1 cellular context compared by ENCODE assay signal in genomic region chr16:4693296-4693955, GRCh38.
TF ChIP-seq lines count a peak whose summit lies in the region.

TSS of gene NUDT16L1 (plus strand) at chr16:4693562. CDS start at chr16:4693727, 165 bp downstream.

TF ChIP-seq in K562, 482 proteins besides CTCF, POLR2A, EP300 and RAD21 (continued from another document and continues in another):
- TF ChIP-seq MNT (conservative IDR thresholded peaks at IDR 0.05) (peak in 1 of 2 experiments; percentile 13; a peak in 2 of 4 replicates), E2F6 (IDR thresholded peaks at IDR 0.05; ENCODE audit: borderline replicate concordance in 1 of 2, extremely low read depth in 1 of 2, insufficient read depth in 1 of 2, insufficient read length in 1 of 2, low read depth in 1 of 2, low read length in 1 of 2, poor library complexity in 1 of 2, severe bottlenecking in 1 of 2) (peak; percentile 16 to 33), CREM (IDR thresholded peaks at IDR 0.05; ENCODE audit: low read depth) (peak; percentile 88), NEUROD1 (IDR thresholded peaks at IDR 0.05; ENCODE audit: borderline replicate concordance, low read depth, low read length, partially characterized antibody) (peak; percentile 29), PKNOX1 (IDR thresholded peaks at IDR 0.05) (peak; percentile 76), BRF1 (IDR thresholded peaks at IDR 0.05; ENCODE audit: borderline replicate concordance, extremely low read depth, insufficient read length) (no peak), ZC3H4 (CRISPR knock-in tag; IDR thresholded peaks at IDR 0.05; ENCODE audit: borderline replicate concordance) (peak; percentile 74; the same call in 1 of the 2 replicates), ELF1 (tag; IDR thresholded peaks at IDR 0.05) (no peak), RB1 (IDR thresholded peaks at IDR 0.05; ENCODE audit: low read depth) (peak; percentile 82), POLR2B (IDR thresholded peaks at IDR 0.05; ENCODE audit: low read depth, partially characterized antibody) (peak; percentile 40), TARDBP (IDR thresholded peaks at IDR 0.05) (peak; percentile 37; the same call in 1 of the 2 replicates), FOXM1 (IDR thresholded peaks at IDR 0.05; ENCODE audit: low read depth) (no peak), FOXM1 (CRISPR knock-in tag; IDR thresholded peaks at IDR 0.05; ENCODE audit: low read depth) (peak; percentile 60; the same call in 1 of the 2 replicates), ATF1 (CRISPR knock-in tag; IDR thresholded peaks at IDR 0.05) (peak; percentile 28; the same call in 1 of the 2 replicates), ATF1 (tag; IDR thresholded peaks at IDR 0.05) (peak; percentile 82), MTA3 (IDR thresholded peaks at IDR 0.05; ENCODE audit: borderline replicate concordance) (peak; percentile 55; the same call in 1 of the 2 replicates), FIP1L1 (IDR thresholded peaks at IDR 0.05; ENCODE audit: low read depth, low read length, poor library complexity, severe bottlenecking) (peak; percentile 69), ZBTB33 (CRISPR knock-in tag; IDR thresholded peaks at IDR 0.05) (peak; percentile 25; the same call in 1 of the 2 replicates), TBL1XR1 (IDR thresholded peaks at IDR 0.05; ENCODE audit: low read length in 2 of 2) (no peak), HDAC2 (IDR thresholded peaks at IDR 0.05) (no peak), ZNF24 (IDR thresholded peaks at IDR 0.05) (no peak), NR2C2 (CRISPR knock-in tag; IDR thresholded peaks at IDR 0.05) (no peak), NR2C2 (tag; IDR thresholded peaks at IDR 0.05) (peak; percentile 83; the same call in 1 of the 2 replicates), AFF1 (IDR thresholded peaks at IDR 0.05; ENCODE audit: low read depth in 1 of 2, partially characterized antibody in 2 of 2) (no peak), MEIS2 (IDR thresholded peaks at IDR 0.05; ENCODE audit: partially characterized antibody) (peak; percentile 66), POLR2G (IDR thresholded peaks at IDR 0.05; ENCODE audit: low read depth, low read length) (peak; percentile 92), ZNF511 (CRISPR knock-in tag; IDR thresholded peaks at IDR 0.05) (peak; percentile 10; the same call in 1 of the 2 replicates), ARHGAP35 (IDR thresholded peaks at IDR 0.05; ENCODE audit: partially characterized antibody) (no peak), PHF20 (IDR thresholded peaks at IDR 0.05; ENCODE audit: partially characterized antibody) (peak; percentile 46), YY1 (IDR thresholded peaks at IDR 0.05; ENCODE audit: borderline replicate concordance in 1 of 3, control insufficient read depth in 1 of 3, extremely low read depth in 1 of 3, insufficient read depth in 3 of 3, insufficient read length in 1 of 3, insufficient replicate concordance in 2 of 3, low read depth in 1 of 3, low read length in 2 of 3) (peak; percentile 13 to 86 (median 69)), KDM5B (IDR thresholded peaks at IDR 0.05; ENCODE audit: insufficient replicate concordance, low read depth, low read length) (peak; percentile 82), E2F5 (CRISPR knock-in tag; IDR thresholded peaks at IDR 0.05) (no peak), ZBTB2 (IDR thresholded peaks at IDR 0.05) (no peak), DNMT1 (IDR thresholded peaks at IDR 0.05) (no peak), KLF13 (tag; IDR thresholded peaks at IDR 0.05; ENCODE audit: borderline replicate concordance, low read depth) (0 out of 2 replicates have a peak, but pooled peaks have one; percentile 15), NFIC (IDR thresholded peaks at IDR 0.05) (peak; percentile 52; the same call in 1 of the 2 replicates), PBX2 (CRISPR knock-in tag; IDR thresholded peaks at IDR 0.05; ENCODE audit: low read depth) (no peak), PBX2 (tag; conservative IDR thresholded peaks at IDR 0.05; ENCODE audit: low read depth) (no peak), ARID3A (IDR thresholded peaks at IDR 0.05; ENCODE audit: borderline replicate concordance, low read depth, low read length) (no peak), ZNF41 (CRISPR knock-in tag; conservative IDR thresholded peaks at IDR 0.05) (no peak), SP2 (IDR thresholded peaks at IDR 0.05; ENCODE audit: extremely low read depth, low read depth, low read length, poor library complexity, severe bottlenecking) (peak; percentile 71), NONO (IDR thresholded peaks at IDR 0.05; ENCODE audit: low read depth in 2 of 2, low read length in 1 of 2) (0 out of 4 replicates have a peak, but pooled peaks of 1 of the 2 experiments have one; percentile 58), TBP (optimal IDR thresholded peaks at IDR 0.05; ENCODE audit: low read depth, low read length) (peak; percentile 76), HMGN3 (IDR thresholded peaks at IDR 0.05; ENCODE audit: borderline replicate concordance, extremely low read depth, insufficient read length, low read depth, low read length) (no peak), ELF4 (CRISPR knock-in tag; IDR thresholded peaks at IDR 0.05) (no peak), BACH1 (tag; IDR thresholded peaks at IDR 0.05) (no peak), TAF9B (IDR thresholded peaks at IDR 0.05; ENCODE audit: partially characterized antibody) (no peak), GATAD2B (IDR thresholded peaks at IDR 0.05; ENCODE audit: borderline replicate concordance) (peak; percentile 49; the same call in 1 of the 2 replicates)
